16 cellular contexts compared by ENCODE assay signal in genomic region chr1:63710776-63711175, GRCh38.
DNase-seq lines count a peak whose midpoint lies in the region; ATAC-seq and TF ChIP-seq lines count a peak whose summit lies in the region.
"Had no signal": no experiment of that assay in that cellular context is flagged by ENCODE, and none has a peak within 500 bp of the region (broad histone marks: within the 10 kb centered on the region; RNA-seq: fewer than 3 reads in every experiment).

No MANE protein-coding gene starts in this region.

- no peaks in the 10 kb centered on the region for H3K36me3 Mint-ChIP-seq in MCF 10A (ENCODE audit: insufficient read depth, unreplicated experiment)
- H3K36me3 Mint-ChIP-seq in endothelial cell (ENCODE audit: low read depth, unreplicated experiment): no peaks in the 10 kb centered on the region
- H3K36me3 Mint-ChIP-seq: CD4-positive, CD25-positive, alpha-beta regulatory T cell had no signal

- POLR2A ChIA-PET in MCF 10A (lab: Yijun Ruan, JAX): interaction anchor here (0.5 to 1.3 kb wide), 2 partner anchors 12 to 191 kb away, joined by 3 to 4 read pairs; no protein-coding TSS in a partner anchor

- H3K4me3 Mint-ChIP-seq in MCF 10A (ENCODE audit: unreplicated experiment) (no peak overlapping the region), endothelial cell (ENCODE audit: unreplicated experiment) (no peak overlapping the region)
- H3K4me3 Mint-ChIP-seq: CD4-positive, CD25-positive, alpha-beta regulatory T cell; HFFc6 had no signal

- no peaks in the 10 kb centered on the region for H3K27me3 ChIP-seq in breast epithelium
- H3K27me3 ChIP-seq: BLaER1 treated with 17β-estradiol and CSF1 and Interleukin-3, amounts not matched to agents 10 nM and 100 nM had no signal

- no peaks in the 10 kb centered on the region for H3K36me3 ChIP-seq in breast epithelium
- H3K36me3 ChIP-seq: BLaER1 treated with 17β-estradiol and CSF1 and Interleukin-3, amounts not matched to agents 10 nM and 100 nM had no signal

- DNase-seq in MCF 10A (ENCODE audit: unreplicated experiment): no peak
- DNase-seq in breast epithelium (ENCODE audit: low spot score in 2 of 2): no peak
- no peak for DNase-seq in endothelial cell (ENCODE audit: low spot score)
- DNase-seq in sciatic nerve (ENCODE audit: low spot score): no peak
- DNase-seq in LoVo (ENCODE audit: low spot score): no peak
- DNase-seq in stimulated activated naive CD8-positive, alpha-beta T cell treated with anti-CD3 and anti-CD28 coated beads, Interleukin-15, Interleukin-2, amounts not matched to agents 100 U/mL and 50 U/mL, for 24 hours: no peak
- DNase-seq in pons (ENCODE audit: low spot score): no peak
- DNase-seq: 8988T; ACHN; CD4-positive, CD25-positive, alpha-beta regulatory T cell; DND-41; GDM1; HCEC 1CT; HFFc6 had no signal

- CTCF ChIA-PET in MCF 10A (lab: Yijun Ruan, JAX): interaction anchor here (1.1 kb wide), 1 partner anchor 21 kb away, joined by 4 read pairs; no protein-coding TSS in a partner anchor

- peak; percentile 31 for ATAC-seq in sciatic nerve
- no peak for ATAC-seq in stimulated activated naive CD8-positive, alpha-beta T cell treated with anti-CD3 and anti-CD28 coated beads, Interleukin-15, Interleukin-2, amounts not matched to agents 100 U/mL and 50 U/mL, for 24 hours
- ATAC-seq: HepG2 had no signal

- no peak for TF ChIP-seq POLR2A in breast epithelium (IDR thresholded peaks at IDR 0.05)

- no peak overlapping the region for H3K4me3 ChIP-seq in breast epithelium
- H3K4me3 ChIP-seq: BLaER1 treated with 17β-estradiol and CSF1 and Interleukin-3, amounts not matched to agents 10 nM and 100 nM had no signal

- BruUV-seq in MCF 10A (replicated peaks; lab: Mats Ljungman, UMichigan): no TSS peak

- intact Hi-C loops in MCF 10A (cut with micrococcal nuclease): no loop called here
- intact Hi-C loops in breast epithelium (cut with DNase I; ENCODE audit: low total_unique reads): no loop called here
- intact Hi-C loops in sciatic nerve (cut with DNase I): no loop called here

- H3K27ac Mint-ChIP-seq in MCF 10A (ENCODE audit: low read depth, unreplicated experiment) (peak overlapping the region; percentile 29), endothelial cell (ENCODE audit: unreplicated experiment) (peak overlapping the region; percentile 11)
- H3K27ac Mint-ChIP-seq: CD4-positive, CD25-positive, alpha-beta regulatory T cell; HFFc6 had no signal

- peaks cover 8% of the 10 kb centered on the region for H3K4me1 Mint-ChIP-seq in MCF 10A (ENCODE audit: insufficient read depth, unreplicated experiment)
- no peaks in the 10 kb centered on the region for H3K4me1 Mint-ChIP-seq in endothelial cell (ENCODE audit: unreplicated experiment)

- H3K9me3 Mint-ChIP-seq in MCF 10A (ENCODE audit: unreplicated experiment): no peaks in the 10 kb centered on the region
- no peaks in the 10 kb centered on the region for H3K9me3 Mint-ChIP-seq in endothelial cell (ENCODE audit: unreplicated experiment)
- H3K9me3 Mint-ChIP-seq: CD4-positive, CD25-positive, alpha-beta regulatory T cell; HFFc6 had no signal

- H3K27ac ChIP-seq in breast epithelium: no peak overlapping the region
- H3K27ac ChIP-seq: BLaER1 treated with 17β-estradiol and CSF1 and Interleukin-3, amounts not matched to agents 10 nM and 100 nM had no signal

- no peak for TF ChIP-seq CTCF in MCF 10A (IDR thresholded peaks at IDR 0.05; ENCODE audit: unreplicated experiment)
- TF ChIP-seq CTCF in breast epithelium (IDR thresholded peaks at IDR 0.05): no peak
- no peak for TF ChIP-seq CTCF in endothelial cell (IDR thresholded peaks at IDR 0.05; ENCODE audit: unreplicated experiment)

- H3K9me3 ChIP-seq in breast epithelium: no peaks in the 10 kb centered on the region

- H3K4me1 ChIP-seq in breast epithelium: no peaks in the 10 kb centered on the region

- H3K27me3 Mint-ChIP-seq in MCF 10A (ENCODE audit: insufficient read depth, unreplicated experiment) (no peaks in the 10 kb centered on the region), endothelial cell (ENCODE audit: unreplicated experiment) (no peaks in the 10 kb centered on the region)
